Comparison of ENCODE assay signal across 1 cellular context in genomic region chr5:147140558-147140957, GRCh38.
TF ChIP-seq lines count a peak whose summit lies in the region.

No MANE protein-coding gene starts in this region.

TF ChIP-seq in HepG2, 621 proteins besides CTCF, POLR2A, EP300 and RAD21 (continued from another document and continues in another):
- TF ChIP-seq TEF (CRISPR knock-in tag; IDR thresholded peaks at IDR 0.05) (no peak), ZNF891 (CRISPR knock-in tag; IDR thresholded peaks at IDR 0.05) (no peak), ZNF598 (CRISPR knock-in tag; IDR thresholded peaks at IDR 0.05; ENCODE audit: borderline replicate concordance) (no peak), ZNF772 (CRISPR knock-in tag; IDR thresholded peaks at IDR 0.05) (no peak), PRDM4 (CRISPR knock-in tag; IDR thresholded peaks at IDR 0.05; ENCODE audit: borderline replicate concordance) (no peak), LBX2 (CRISPR knock-in tag; IDR thresholded peaks at IDR 0.05; ENCODE audit: borderline replicate concordance) (no peak), RXRB (CRISPR knock-in tag; IDR thresholded peaks at IDR 0.05; ENCODE audit: borderline replicate concordance) (peak; percentile 62; the same call in 1 of the 2 replicates), HNRNPUL1 (IDR thresholded peaks at IDR 0.05; ENCODE audit: low read depth, low read length) (no peak), ZFP82 (CRISPR knock-in tag; IDR thresholded peaks at IDR 0.05; ENCODE audit: borderline replicate concordance) (no peak), PRMT3 (CRISPR knock-in tag; IDR thresholded peaks at IDR 0.05; ENCODE audit: borderline replicate concordance, low read depth) (no peak), ZNF781 (CRISPR knock-in tag; IDR thresholded peaks at IDR 0.05; ENCODE audit: borderline replicate concordance, not compliant biosample characterization) (no peak), MAZ (IDR thresholded peaks at IDR 0.05; ENCODE audit: borderline replicate concordance, low read depth, low read length) (0 out of 2 replicates have a peak, but pooled peaks have one; percentile 10), MAZ (CRISPR knock-in tag; IDR thresholded peaks at IDR 0.05; ENCODE audit: low read depth) (no peak), EED (CRISPR knock-in tag; IDR thresholded peaks at IDR 0.05) (no peak), SP140L (CRISPR knock-in tag; IDR thresholded peaks at IDR 0.05; ENCODE audit: borderline replicate concordance) (no peak), SOX5 (CRISPR knock-in tag; IDR thresholded peaks at IDR 0.05; ENCODE audit: borderline replicate concordance) (peak; percentile 84), GATAD2A (CRISPR knock-in tag; IDR thresholded peaks at IDR 0.05) (peak; percentile 68), CREM (IDR thresholded peaks at IDR 0.05) (peak; percentile 43), CREM (CRISPR knock-in tag; IDR thresholded peaks at IDR 0.05) (no peak), ZNF331 (CRISPR knock-in tag; IDR thresholded peaks at IDR 0.05) (0 out of 2 replicates have a peak, but pooled peaks have one; percentile 28), ZNF629 (CRISPR knock-in tag; conservative IDR thresholded peaks at IDR 0.05) (no peak), TGIF2 (CRISPR knock-in tag; IDR thresholded peaks at IDR 0.05) (no peak), MED13 (CRISPR knock-in tag; IDR thresholded peaks at IDR 0.05) (no peak), NFE2 (CRISPR knock-in tag; IDR thresholded peaks at IDR 0.05) (no peak), TMF1 (CRISPR knock-in tag; IDR thresholded peaks at IDR 0.05; ENCODE audit: low read depth) (no peak), ZNF691 (CRISPR knock-in tag; IDR thresholded peaks at IDR 0.05; ENCODE audit: borderline replicate concordance, low read depth) (no peak), SNAPC5 (CRISPR knock-in tag; IDR thresholded peaks at IDR 0.05; ENCODE audit: borderline replicate concordance) (no peak), HDAC2 (CRISPR knock-in tag; IDR thresholded peaks at IDR 0.05) (peak; percentile 25; the same call in 1 of the 2 replicates), ZNF414 (CRISPR knock-in tag; IDR thresholded peaks at IDR 0.05) (no peak), ARID3A (IDR thresholded peaks at IDR 0.05; ENCODE audit: low read depth, low read length) (no peak), HMGXB3 (CRISPR knock-in tag; IDR thresholded peaks at IDR 0.05; ENCODE audit: borderline replicate concordance) (no peak), CENPBD1 (CRISPR knock-in tag; IDR thresholded peaks at IDR 0.05; ENCODE audit: borderline replicate concordance, low read depth) (no peak), ZNF792 (CRISPR knock-in tag; IDR thresholded peaks at IDR 0.05) (0 out of 2 replicates have a peak, but pooled peaks have one; percentile 33), NCOA5 (CRISPR knock-in tag; IDR thresholded peaks at IDR 0.05) (no peak), MTERF4 (CRISPR knock-in tag; IDR thresholded peaks at IDR 0.05) (no peak), ZNF337 (CRISPR knock-in tag; IDR thresholded peaks at IDR 0.05; ENCODE audit: borderline replicate concordance, low read depth) (no peak), ZMYM2 (CRISPR knock-in tag; IDR thresholded peaks at IDR 0.05) (no peak), ZBTB49 (CRISPR knock-in tag; IDR thresholded peaks at IDR 0.05; ENCODE audit: borderline replicate concordance) (no peak), KDM4B (CRISPR knock-in tag; IDR thresholded peaks at IDR 0.05) (no peak), PBX3 (CRISPR knock-in tag; IDR thresholded peaks at IDR 0.05; ENCODE audit: borderline replicate concordance) (no peak), ZNF556 (CRISPR knock-in tag; IDR thresholded peaks at IDR 0.05; ENCODE audit: borderline replicate concordance) (no peak), MIER3 (CRISPR knock-in tag; IDR thresholded peaks at IDR 0.05; ENCODE audit: borderline replicate concordance) (0 out of 2 replicates have a peak, but pooled peaks have one; percentile 22), HOXA9 (CRISPR knock-in tag; IDR thresholded peaks at IDR 0.05; ENCODE audit: borderline replicate concordance) (no peak), MLLT10 (CRISPR knock-in tag; IDR thresholded peaks at IDR 0.05) (no peak), NFE2L1 (CRISPR knock-in tag; IDR thresholded peaks at IDR 0.05; ENCODE audit: borderline replicate concordance) (no peak), HIC2 (CRISPR knock-in tag; IDR thresholded peaks at IDR 0.05; ENCODE audit: low read depth) (no peak), ZKSCAN1 (IDR thresholded peaks at IDR 0.05; ENCODE audit: low read length) (no peak)
